Comparison of ENCODE assay signal across 18 cellular contexts in genomic region chr18:75052475-75052874, GRCh38.
"Had no signal": no experiment of that assay in that cellular context is flagged by ENCODE, and none has a peak within 500 bp of the region (broad histone marks: within the 10 kb centered on the region; RNA-seq: fewer than 3 reads in every experiment).

No MANE protein-coding gene starts in this region.

- H3K4me3 ChIP-seq: adrenal gland, breast epithelium, esophagus muscularis mucosa, gastroesophageal sphincter, mucosa of descending colon, right lobe of liver had no signal

- H3K36me3 ChIP-seq: adrenal gland, breast epithelium, esophagus muscularis mucosa, gastroesophageal sphincter, right lobe of liver had no signal

- H3K9me3 ChIP-seq: adrenal gland, breast epithelium, esophagus muscularis mucosa, gastroesophageal sphincter, mucosa of descending colon, right lobe of liver had no signal

- H3K27ac ChIP-seq: adrenal gland, breast epithelium, esophagus muscularis mucosa, gastroesophageal sphincter, right lobe of liver had no signal

- ATAC-seq: gastroesophageal sphincter, left colon, mucosa of descending colon, right lobe of liver, WTC11 had no signal

- DNase-seq: activated CD4-positive, alpha-beta memory T cell treated with anti-CD3 and anti-CD28 coated beads for 36 hours; activated CD4-positive, alpha-beta T cell treated with anti-CD3 and anti-CD28 coated beads for 4 hours; activated gamma-delta T cell treated with Interleukin-2 at 50 U/mL for 16 hours; activated T-cell treated with anti-CD3 and anti-CD28 coated beads for 4 hours; adrenal gland; effector CD4-positive, alpha-beta T cell; left colon; mesenchymal stem cell; mucosa of descending colon; naive B cell; right lobe of liver; small intestine; stimulated activated CD4-positive, alpha-beta T cell treated with anti-CD3 and anti-CD28 coated beads, Interleukin-15, amount 100 ng/mL, for 24 hours; stimulated activated CD4-positive, alpha-beta T cell treated with anti-CD3 and anti-CD28 coated beads, Interleukin-2, amount 100 ng/mL, for 48 hours had no signal

- H3K4me1 ChIP-seq: adrenal gland, breast epithelium, right lobe of liver had no signal

- H3K27me3 ChIP-seq: adrenal gland, breast epithelium, esophagus muscularis mucosa, gastroesophageal sphincter, right lobe of liver had no signal
